ENCODE assay signal across 13 cellular contexts in genomic region chr9:653856-654387, GRCh38.
"Had no signal": no experiment of that assay in that cellular context is flagged by ENCODE, and none has a peak within 500 bp of the region (broad histone marks: within the 10 kb centered on the region; RNA-seq: fewer than 3 reads in every experiment).

No MANE protein-coding gene starts in this region.

- DNase-seq: activated CD4-positive, alpha-beta T cell treated with anti-CD3 and anti-CD28 coated beads, Interleukin-2, amount 50 U/mL, for 1 hour; activated naive CD4-positive, alpha-beta T cell treated with anti-CD3 and anti-CD28 coated beads, Interleukin-2, amount 50 U/mL, for 16 hours; activated T-cell treated with anti-CD3 and anti-CD28 coated beads, Interleukin-2, amount 50 U/mL, for 1 hour; amniotic stem cell; body of pancreas; effector memory CD4-positive, alpha-beta T cell; left colon; ovary; small intestine; thyroid gland had no signal

- H3K27ac Mint-ChIP-seq: T-helper 2 cell treated with Interferon-gamma antibody and Interleukin-4, amounts not matched to agents 5 μg/mL and 100 μg/mL, for 36 hours had no signal

- H3K27me3 Mint-ChIP-seq: central memory CD8-positive, alpha-beta T cell; memory B cell had no signal

- H3K4me3 ChIP-seq: body of pancreas, ovary, thyroid gland had no signal

- H3K36me3 ChIP-seq: ovary, thyroid gland had no signal

- H3K9me3 Mint-ChIP-seq: central memory CD8-positive, alpha-beta T cell; memory B cell; T-helper 2 cell treated with Interferon-gamma antibody and Interleukin-4, amounts not matched to agents 5 μg/mL and 100 μg/mL, for 36 hours had no signal

- H3K27me3 ChIP-seq: body of pancreas, ovary, thyroid gland had no signal

- H3K36me3 Mint-ChIP-seq: memory B cell had no signal

- H3K27ac ChIP-seq: body of pancreas, ovary had no signal

- H3K9me3 ChIP-seq: body of pancreas, ovary, thyroid gland had no signal

- H3K4me3 Mint-ChIP-seq: central memory CD8-positive, alpha-beta T cell; memory B cell; T-helper 2 cell treated with Interferon-gamma antibody and Interleukin-4, amounts not matched to agents 5 μg/mL and 100 μg/mL, for 36 hours had no signal
